ENCODE assay signal across 13 cellular contexts in the genomic region with DNA sequence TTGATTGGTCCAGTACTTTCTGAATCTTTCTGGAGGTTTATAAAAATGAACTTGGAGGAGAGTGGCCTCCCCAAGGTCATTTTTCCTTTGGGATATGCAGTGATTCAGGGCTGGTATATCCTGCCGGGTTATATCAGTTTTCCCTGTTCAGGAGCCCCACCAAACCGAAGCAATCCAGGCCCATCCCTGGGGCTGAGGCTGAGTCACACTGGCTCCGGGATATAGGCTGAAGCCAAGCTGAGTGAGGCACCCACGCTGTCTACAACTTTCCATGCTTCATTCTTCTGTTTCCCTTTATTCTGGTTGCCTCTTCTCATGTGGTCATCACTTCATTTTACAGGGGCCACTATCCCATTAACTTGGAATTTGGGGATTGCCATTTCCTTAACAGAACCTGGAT. TPM values are rescaled to one million over a fixed set of nuclear protein-coding genes. Genes with fewer than 3 reads are reported as not detected.
A peak's percentile ranks its signal among the peaks of the same experiment; 100 is the strongest.
DNase-seq lines count a peak whose midpoint lies in the region; ATAC-seq and TF ChIP-seq lines count a peak whose summit lies in the region.
"Had no signal": no experiment of that assay in that cellular context is flagged by ENCODE, and none has a peak within 500 bp of the region (broad histone marks: within the 10 kb centered on the region; RNA-seq: fewer than 3 reads in every experiment).

No MANE protein-coding gene starts in this region.

- no peaks in the 10 kb centered on the region for H3K36me3 ChIP-seq in effector memory CD4-positive, alpha-beta T cell (ENCODE audit: control insufficient read depth, insufficient read depth, low read length)
- no peaks in the 10 kb centered on the region for H3K36me3 ChIP-seq in CD8-positive, alpha-beta memory T cell (ENCODE audit: insufficient read depth, low read length)

- peaks cover 16 to 55% of the 10 kb centered on the region in 2 donors for H3K27me3 Mint-ChIP-seq in CD8-positive, alpha-beta memory T cell

- CTCF ChIA-PET in CD8-positive, alpha-beta memory T cell (lab: Charles Lee) = no interaction called here

- no peak overlapping the region for H3K27ac ChIP-seq in effector memory CD4-positive, alpha-beta T cell (ENCODE audit: insufficient read depth, low read length, poor library complexity, severe bottlenecking)
- H3K27ac ChIP-seq in CD8-positive, alpha-beta memory T cell (ENCODE audit: low read depth, low read length) = no peak overlapping the region
- H3K27ac ChIP-seq: 22Rv1 had no signal

- no peak overlapping the region for H3K27ac Mint-ChIP-seq in CD8-positive, alpha-beta memory T cell
- H3K27ac Mint-ChIP-seq: naive B cell had no signal

- no peaks in the 10 kb centered on the region for H3K36me3 Mint-ChIP-seq in CD8-positive, alpha-beta memory T cell
- H3K36me3 Mint-ChIP-seq: naive B cell had no signal

- no peak overlapping the region for H3K4me3 ChIP-seq in choroid plexus epithelial cell (ENCODE audit: low read depth, low read length)
- H3K4me3 ChIP-seq in effector memory CD4-positive, alpha-beta T cell (ENCODE audit: insufficient read depth, low read depth, low read length, poor library complexity, severe bottlenecking) = no peak overlapping the region
- no peak overlapping the region for H3K4me3 ChIP-seq in CD8-positive, alpha-beta memory T cell (ENCODE audit: low read length)

- ATAC-seq in Right ventricle myocardium inferior (peak; percentile 43), GM21723 (IDR thresholded peaks at IDR 0.05; ENCODE audit: unreplicated experiment) (no peak)

- no peaks in the 10 kb centered on the region for H3K9me3 Mint-ChIP-seq in CD8-positive, alpha-beta memory T cell
- H3K9me3 Mint-ChIP-seq: naive B cell had no signal

- intact Hi-C loops in Right ventricle myocardium inferior (cut with DNase I) = no loop called here
- intact Hi-C loops in cardiac septum (cut with DNase I) = loop anchor here (5.0 kb wide), 2 partner anchors 46 to 74 kb away; no protein-coding TSS in a partner anchor

- no peak for DNase-seq in Right ventricle myocardium inferior (ENCODE audit: missing footprints)
- DNase-seq in cardiac septum (ENCODE audit: low spot score) = no peak
- DNase-seq in choroid plexus epithelial cell (ENCODE audit: low read depth) = peak; percentile 37
- peak; percentile 23 for DNase-seq in kidney tubule cell (ENCODE audit: low spot score)
- no peak for DNase-seq in T-helper 1 cell
- DNase-seq in effector memory CD4-positive, alpha-beta T cell = no peak
- no peak for DNase-seq in CD8-positive, alpha-beta memory T cell
- DNase-seq: activated CD4-positive, alpha-beta T cell treated with anti-CD3 and anti-CD28 coated beads, Interleukin-2, amount 50 U/mL, for 1 hour; naive B cell; NCI-H1436; SW 1271 had no signal

- H3K4me3 Mint-ChIP-seq in CD8-positive, alpha-beta memory T cell = no peak overlapping the region

- peaks cover 6% of the 10 kb centered on the region for H3K4me1 ChIP-seq in effector memory CD4-positive, alpha-beta T cell (ENCODE audit: control insufficient read depth, insufficient read depth, low read length, poor library complexity, severe bottlenecking)
- H3K4me1 ChIP-seq in CD8-positive, alpha-beta memory T cell (ENCODE audit: insufficient read depth, low read length) = no peaks in the 10 kb centered on the region

- no peak for TF ChIP-seq CTCF in choroid plexus epithelial cell (conservative IDR thresholded peaks at IDR 0.05; ENCODE audit: low read depth, low read length)

- POLR2A ChIA-PET in CD8-positive, alpha-beta memory T cell (lab: Charles Lee) = no interaction called here

- H3K9me3 ChIP-seq in effector memory CD4-positive, alpha-beta T cell (ENCODE audit: control insufficient read depth, low read length) = no peaks in the 10 kb centered on the region
- H3K9me3 ChIP-seq in CD8-positive, alpha-beta memory T cell (ENCODE audit: low read length) = no peaks in the 10 kb centered on the region

- H3K27me3 ChIP-seq in effector memory CD4-positive, alpha-beta T cell (replicated peaks; ENCODE audit: control insufficient read depth, insufficient read depth, low read length, poor library complexity, severe bottlenecking) = peaks cover 8% of the 10 kb centered on the region
- H3K27me3 ChIP-seq in CD8-positive, alpha-beta memory T cell (ENCODE audit: insufficient read depth, low read length, poor library complexity, severe bottlenecking) = peaks cover 4% of the 10 kb centered on the region

- H3K4me1 Mint-ChIP-seq in CD8-positive, alpha-beta memory T cell = peaks cover 4 to 14% (median 5%) of the 10 kb centered on the region in 3 donors

RNA-seq across cellular contexts. Expression of a gene that starts 3.4 kb away (rescaled TPM):
- total RNA-seq in Right ventricle myocardium inferior (49.8 TPM), cardiac septum (118 TPM)
- not detected for total RNA-seq in CD8-positive, alpha-beta memory T cell
- polyA plus RNA-seq in CD8-positive, alpha-beta memory T cell = not detected

Comparison
In these comparisons a context has a peak if more than half of its experiments do, and no peak if none do; other contexts are left out.
1. DNase-seq: peak in choroid plexus epithelial cell (single experiment) and kidney tubule cell (single experiment); none in Right ventricle myocardium inferior (single experiment), cardiac septum (single experiment), T-helper 1 cell (0 of 5), effector memory CD4-positive, alpha-beta T cell (0 of 3) and CD8-positive, alpha-beta memory T cell (0 of 5).
2. RNA of a gene that starts 3.4 kb away (total RNA-seq): 118 TPM in cardiac septum (single experiment) and 49.8 TPM in Right ventricle myocardium inferior (single experiment); not detected in CD8-positive, alpha-beta memory T cell; every median in the first group is over 10 times any median in the second.